1 cellular context compared by ENCODE assay signal in the genomic region with DNA sequence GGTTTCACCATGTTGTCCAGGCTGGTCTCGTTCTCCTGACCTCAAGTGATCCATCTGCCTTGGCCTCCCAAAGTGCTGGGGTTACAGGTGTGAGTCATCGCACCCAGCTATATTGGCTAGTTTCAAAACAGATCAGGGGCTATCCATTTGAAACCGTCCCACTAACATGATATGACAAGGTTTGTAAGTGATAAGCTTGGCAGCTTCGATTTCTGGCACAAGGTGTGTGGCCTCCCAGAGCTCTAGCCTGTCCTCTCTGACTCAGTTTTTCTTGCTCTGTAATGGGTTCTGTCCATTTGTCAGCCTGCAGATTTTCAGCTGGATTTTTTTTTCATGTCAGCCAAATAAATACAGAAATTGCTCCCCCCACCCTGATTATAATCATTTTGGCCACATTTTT.
TF ChIP-seq lines count a peak whose summit lies in the region.

No MANE protein-coding gene starts in this region.

TF ChIP-seq in GM12878, 131 proteins besides CTCF, POLR2A, EP300 and RAD21:
- TF ChIP-seq JUNB (IDR thresholded peaks at IDR 0.05): peak; percentile 74
- TF ChIP-seq SMARCA5 (IDR thresholded peaks at IDR 0.05): peak; percentile 57; the same call in 1 of the 2 replicates
- peak; percentile 82 for TF ChIP-seq ZNF217 (IDR thresholded peaks at IDR 0.05)
- TF ChIP-seq YY1 (IDR thresholded peaks at IDR 0.05; ENCODE audit: low read depth, low read length): 0 out of 2 replicates have a peak, but pooled peaks have one; percentile 20
- 0 out of 2 replicates have a peak, but pooled peaks have one; percentile 32 for TF ChIP-seq TARDBP (IDR thresholded peaks at IDR 0.05; ENCODE audit: borderline replicate concordance)
- TF ChIP-seq, protein P1, sequence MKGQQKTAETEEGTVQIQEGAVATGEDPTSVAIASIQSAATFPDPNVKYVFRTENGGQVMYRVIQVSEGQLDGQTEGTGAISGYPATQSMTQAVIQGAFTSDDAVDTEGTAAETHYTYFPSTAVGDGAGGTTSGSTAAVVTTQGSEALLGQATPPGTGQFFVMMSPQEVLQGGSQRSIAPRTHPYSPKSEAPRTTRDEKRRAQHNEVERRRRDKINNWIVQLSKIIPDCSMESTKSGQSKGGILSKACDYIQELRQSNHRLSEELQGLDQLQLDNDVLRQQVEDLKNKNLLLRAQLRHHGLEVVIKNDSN (IDR thresholded peaks at IDR 0.05; ENCODE audit: borderline replicate concordance, extremely low read length, insufficient read depth, low read depth, low read length): no peak
- TF ChIP-seq, protein P2, sequence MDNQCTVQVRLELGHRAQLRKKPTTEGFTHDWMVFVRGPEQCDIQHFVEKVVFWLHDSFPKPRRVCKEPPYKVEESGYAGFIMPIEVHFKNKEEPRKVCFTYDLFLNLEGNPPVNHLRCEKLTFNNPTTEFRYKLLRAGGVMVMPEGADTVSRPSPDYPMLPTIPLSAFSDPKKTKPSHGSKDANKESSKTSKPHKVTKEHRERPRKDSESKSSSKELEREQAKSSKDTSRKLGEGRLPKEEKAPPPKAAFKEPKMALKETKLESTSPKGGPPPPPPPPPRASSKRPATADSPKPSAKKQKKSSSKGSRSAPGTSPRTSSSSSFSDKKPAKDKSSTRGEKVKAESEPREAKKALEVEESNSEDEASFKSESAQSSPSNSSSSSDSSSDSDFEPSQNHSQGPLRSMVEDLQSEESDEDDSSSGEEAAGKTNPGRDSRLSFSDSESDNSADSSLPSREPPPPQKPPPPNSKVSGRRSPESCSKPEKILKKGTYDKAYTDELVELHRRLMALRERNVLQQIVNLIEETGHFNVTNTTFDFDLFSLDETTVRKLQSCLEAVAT (IDR thresholded peaks at IDR 0.05): no peak
- TF ChIP-seq TCF12 (IDR thresholded peaks at IDR 0.05; ENCODE audit: low read depth, low read length): peak; percentile 40; the same call in 1 of the 2 replicates
